In genomic region chr3:177410734-177411133, GRCh38 we compare ENCODE assay signal across 11 cellular contexts.
DNase-seq lines count a peak whose midpoint lies in the region; ATAC-seq, FAIRE-seq and TF ChIP-seq lines count a peak whose summit lies in the region.
"Had no signal": no experiment of that assay in that cellular context is flagged by ENCODE, and none has a peak within 500 bp of the region (broad histone marks: within the 10 kb centered on the region; RNA-seq: fewer than 3 reads in every experiment).

No MANE protein-coding gene starts in this region.

- H3K36me3 ChIP-seq in colonic mucosa = no peaks in the 10 kb centered on the region

- no peak overlapping the region for H3K27ac ChIP-seq in CD4-positive, alpha-beta T cell (ENCODE audit: low read depth, low read length)
- H3K27ac ChIP-seq in colonic mucosa = no peak overlapping the region

- H3K27ac Mint-ChIP-seq in CD4-positive, alpha-beta T cell = no peak overlapping the region
- H3K27ac Mint-ChIP-seq: stimulated activated effector memory CD8-positive, alpha-beta T cell treated with anti-CD3 and anti-CD28 coated beads, Interleukin-12 subunit alpha, Interleukin-12 subunit beta, amount 100 ng/mL, for 72 hours had no signal

- H3K4me3 ChIP-seq in colonic mucosa = no peak overlapping the region

- H3K27me3 ChIP-seq in CD4-positive, alpha-beta T cell (ENCODE audit: control insufficient read depth, insufficient read depth, low read length) = no peaks in the 10 kb centered on the region
- H3K27me3 ChIP-seq in colonic mucosa = no peaks in the 10 kb centered on the region

- FAIRE-seq in frontal cortex (lab: Jason Lieb, UNC) = no peak

- no peaks in the 10 kb centered on the region for H3K36me3 Mint-ChIP-seq in CD4-positive, alpha-beta T cell (ENCODE audit: low read depth)
- H3K36me3 Mint-ChIP-seq: stimulated activated effector memory CD8-positive, alpha-beta T cell treated with anti-CD3 and anti-CD28 coated beads, Interleukin-12 subunit alpha, Interleukin-12 subunit beta, amount 100 ng/mL, for 72 hours had no signal

- no peaks in the 10 kb centered on the region for H3K4me1 ChIP-seq in colonic mucosa

- H3K9me3 Mint-ChIP-seq in CD4-positive, alpha-beta T cell = no peaks in the 10 kb centered on the region
- H3K9me3 Mint-ChIP-seq: stimulated activated effector memory CD8-positive, alpha-beta T cell treated with anti-CD3 and anti-CD28 coated beads, Interleukin-12 subunit alpha, Interleukin-12 subunit beta, amount 100 ng/mL, for 72 hours had no signal

- TF ChIP-seq CTCF in CD4-positive, alpha-beta T cell (IDR thresholded peaks at IDR 0.05) = no peak
- TF ChIP-seq CTCF in colonic mucosa (IDR thresholded peaks at IDR 0.05) = no peak

- peak in 1 of 10 experiments; percentile 2 for DNase-seq in CD4-positive, alpha-beta T cell
- peak; percentile 44 for DNase-seq in HT1080 (ENCODE audit: low read depth)
- DNase-seq in NCI-H2196 treated with DMSO at 0.1 percent for 48 hours (lab: John Stamatoyannopoulos, UW; ENCODE audit: unreplicated experiment) = peak; percentile 98
- peak; percentile 71 for DNase-seq in colonic mucosa
- no peak for DNase-seq in stimulated activated CD4-positive, alpha-beta T cell treated with anti-CD3 and anti-CD28 coated beads, Interleukin-4, amount 100 ng/mL, for 1 hour
- DNase-seq in retina = no peak
- DNase-seq in frontal cortex (ENCODE audit: low spot score in 2 of 2) = no peak
- DNase-seq in MV-4-11 (lab: John Stamatoyannopoulos, UW) = no peak
- DNase-seq: activated gamma-delta T cell treated with Interleukin-2 at 50 U/mL for 16 hours; effector memory CD4-positive, alpha-beta T cell had no signal

- intact Hi-C loops in CD4-positive, alpha-beta T cell (cut with DNase I, micrococcal nuclease) = no loop called here
- intact Hi-C loops in colonic mucosa (cut with DNase I) = no loop called here

- ATAC-seq in CD4-positive, alpha-beta T cell (ENCODE audit: poor library complexity) = peak; percentile 46
- ATAC-seq: stimulated activated effector memory CD8-positive, alpha-beta T cell treated with anti-CD3 and anti-CD28 coated beads, Interleukin-12 subunit alpha, Interleukin-12 subunit beta, amount 100 ng/mL, for 72 hours had no signal

- H3K9me3 ChIP-seq in CD4-positive, alpha-beta T cell (ENCODE audit: control insufficient read depth, low read length) = no peaks in the 10 kb centered on the region
- no peaks in the 10 kb centered on the region for H3K9me3 ChIP-seq in colonic mucosa

- H3K9ac ChIP-seq in colonic mucosa (ENCODE audit: low read depth in 2 of 2, low read length in 2 of 2) = no peak overlapping the region

- H3K4me1 Mint-ChIP-seq in CD4-positive, alpha-beta T cell (ENCODE audit: low read depth) = peaks cover 12% of the 10 kb centered on the region

- H3K27me3 Mint-ChIP-seq in CD4-positive, alpha-beta T cell = no peaks in the 10 kb centered on the region

- no peak overlapping the region for H3K4me3 Mint-ChIP-seq in CD4-positive, alpha-beta T cell
- H3K4me3 Mint-ChIP-seq: stimulated activated effector memory CD8-positive, alpha-beta T cell treated with anti-CD3 and anti-CD28 coated beads, Interleukin-12 subunit alpha, Interleukin-12 subunit beta, amount 100 ng/mL, for 72 hours had no signal

- POLR2A ChIA-PET in CD4-positive, alpha-beta T cell (lab: Charles Lee) = interaction anchor here (0.8 to 1.5 kb wide), 5 partner anchors 14 to 213 kb away, joined by 3 to 4 read pairs (median 4); partner anchors contain the start of gene TBL1XR1

- CTCF ChIA-PET in CD4-positive, alpha-beta T cell (lab: Charles Lee) = no interaction called here

Comparison
In these comparisons a context has a peak if more than half of its experiments do, and no peak if none do; other contexts are left out.
1. DNase-seq: peak in HT1080 (single experiment), NCI-H2196 treated with DMSO at 0.1 percent for 48 hours (single experiment) and colonic mucosa (single experiment); none in stimulated activated CD4-positive, alpha-beta T cell treated with anti-CD3 and anti-CD28 coated beads, Interleukin-4, amount 100 ng/mL, for 1 hour (single experiment), retina (single experiment), frontal cortex (0 of 2) and MV-4-11 (single experiment).